ENCODE assay signal across 8 cellular contexts in genomic region chr5:88660326-88660946, GRCh38.
A peak's percentile ranks its signal among the peaks of the same experiment; 100 is the strongest.
DNase-seq lines count a peak whose midpoint lies in the region; ATAC-seq, FAIRE-seq and TF ChIP-seq lines count a peak whose summit lies in the region.

No MANE protein-coding gene starts in this region.

- BruUV-seq in endothelial cell of umbilical vein (replicated peaks; lab: Mats Ljungman, UMichigan) = no TSS peak

- H3K9ac ChIP-seq in BLaER1 (no peak overlapping the region), endothelial cell of umbilical vein (replicated peaks; ENCODE audit: extremely low read depth, insufficient read depth, low read length) (no peak overlapping the region)

- no peak overlapping the region for H2AFZ ChIP-seq in endothelial cell of umbilical vein (ENCODE audit: low read depth, low read length)

- no peaks in the 10 kb centered on the region for H3K79me2 ChIP-seq in endothelial cell of umbilical vein (ENCODE audit: control insufficient read depth, insufficient read depth, low read length)

- H3K4me3 ChIP-seq in BLaER1 (peak overlapping the region; percentile 64), endothelial cell of umbilical vein (replicated peaks in 1 of 3; ENCODE audit: insufficient read depth in 1 of 3, low read depth in 1 of 3, low read length in 3 of 3) (peak overlapping the region in 2 of 3 experiments; percentile 19 to 31)

- H3K27me3 ChIP-seq in BLaER1 (peaks cover 70% of the 10 kb centered on the region), endothelial cell of umbilical vein (ENCODE audit: control insufficient read depth in 2 of 2, insufficient read depth in 2 of 2, low read length in 2 of 2) (peaks cover 53 to 94% of the 10 kb centered on the region in 2 experiments)

- in situ Hi-C loops in KBM-7 (cut with MboI; ENCODE audit: low pct_unique_long_range_greater_than_20kb, low sequenced_read_pairs) = no loop called here

- no peaks in the 10 kb centered on the region for H3K36me3 ChIP-seq in BLaER1
- H3K36me3 ChIP-seq in endothelial cell of umbilical vein (ENCODE audit: control insufficient read depth in 2 of 2, extremely low read depth in 1 of 2, insufficient read depth in 2 of 2, low read length in 2 of 2) = no peaks in the 10 kb centered on the region

- H3K4me3 Mint-ChIP-seq in progenitor cell of endocrine pancreas (ENCODE audit: low read depth) = peak overlapping the region; percentile 65

- no peaks in the 10 kb centered on the region for H3K9me3 Mint-ChIP-seq in progenitor cell of endocrine pancreas (ENCODE audit: low read depth)

- FAIRE-seq in RCC 7860 (lab: Jason Lieb, UNC) (peak; percentile 46), endothelial cell of umbilical vein (lab: Jason Lieb, UNC) (no peak)

- no peaks in the 10 kb centered on the region for H3K9me1 ChIP-seq in endothelial cell of umbilical vein (replicated peaks; ENCODE audit: control insufficient read depth, extremely low read depth, insufficient read depth, low read length)

- H3K27ac ChIP-seq in BLaER1 = no peak overlapping the region
- no peak overlapping the region for H3K27ac ChIP-seq in endothelial cell of umbilical vein (ENCODE audit: insufficient read depth, low read depth, low read length)

- no peaks in the 10 kb centered on the region for H3K36me3 Mint-ChIP-seq in progenitor cell of endocrine pancreas (ENCODE audit: insufficient read depth)

- peaks cover 78% of the 10 kb centered on the region for H3K27me3 Mint-ChIP-seq in progenitor cell of endocrine pancreas

- H3K9me3 ChIP-seq in BLaER1 (peaks cover 4% of the 10 kb centered on the region; the same call in 1 of the 2 replicates), endothelial cell of umbilical vein (replicated peaks; ENCODE audit: control insufficient read depth, insufficient read depth, low read length) (no peaks in the 10 kb centered on the region)

- ATAC-seq in GM18870 (IDR thresholded peaks at IDR 0.05; ENCODE audit: unreplicated experiment) (peak; percentile 26), HG03095 (IDR thresholded peaks at IDR 0.05; ENCODE audit: unreplicated experiment) (peak; percentile 17)

- POLR2A ChIA-PET in endothelial cell of umbilical vein (lab: Charles Lee) = no interaction called here

- peaks cover 10% of the 10 kb centered on the region for H3K4me1 Mint-ChIP-seq in progenitor cell of endocrine pancreas (ENCODE audit: low read depth)

- H3K27ac Mint-ChIP-seq in progenitor cell of endocrine pancreas = no peak overlapping the region

- peaks cover 12% of the 10 kb centered on the region for H3K4me1 ChIP-seq in BLaER1
- peaks cover 5% of the 10 kb centered on the region for H3K4me1 ChIP-seq in endothelial cell of umbilical vein (ENCODE audit: control insufficient read depth, extremely low read depth, insufficient read depth, low read length)

- TF ChIP-seq POLR2A in endothelial cell of umbilical vein (IDR thresholded peaks at IDR 0.05; ENCODE audit: low read depth, low read length) = no peak

- H4K20me1 ChIP-seq in BLaER1 (peaks cover 53% of the 10 kb centered on the region), endothelial cell of umbilical vein (replicated peaks; ENCODE audit: control insufficient read depth, extremely low read depth, insufficient read depth, low read length) (no peaks in the 10 kb centered on the region)

- CTCF ChIA-PET in endothelial cell of umbilical vein (lab: Charles Lee) = interaction anchor here (0.7 to 4.0 kb wide), 5 partner anchors 20 to 879 kb away, joined by 3 to 27 read pairs (median 3); no protein-coding TSS in a partner anchor

- H3K4me2 ChIP-seq in BLaER1 (peak overlapping the region; percentile 88), endothelial cell of umbilical vein (ENCODE audit: insufficient read depth, low read length) (peak overlapping the region; percentile 69)

- intact Hi-C loops in endothelial cell of umbilical vein (cut with micrococcal nuclease) = no loop called here

- dilution Hi-C loops in endothelial cell of umbilical vein (cut with MboI; ENCODE audit: extremely low pct_ligation_motif_present, low sequenced_read_pairs) = no loop called here

- DNase-seq in RCC 7860 (ENCODE audit: low spot score) (peak; percentile 80), endothelial cell of umbilical vein (ENCODE audit: low read depth, low spot score) (no peak), progenitor cell of endocrine pancreas (ENCODE audit: low spot score, unreplicated experiment) (no peak), KBM-7 (no peak)
- DNase-seq in stimulated activated CD4-positive, alpha-beta T cell treated with anti-CD3 and anti-CD28 coated beads, Interleukin-12 subunit alpha, Interleukin-12 subunit beta, amount 100 ng/mL, for 4 hours = no peak

- TF ChIP-seq CTCF in endothelial cell of umbilical vein (IDR thresholded peaks at IDR 0.05; ENCODE audit: extremely low read depth in 1 of 2, insufficient read depth in 1 of 2, low read depth in 1 of 2, low read length in 2 of 2) (no peak), progenitor cell of endocrine pancreas (IDR thresholded peaks at IDR 0.05; ENCODE audit: unreplicated experiment) (no peak)

TF ChIP-seq in endothelial cell of umbilical vein, 7 proteins besides CTCF, POLR2A, EP300 and RAD21:
- TF ChIP-seq GATA2 (IDR thresholded peaks at IDR 0.05; ENCODE audit: insufficient read depth, insufficient read length, low read depth, low read length) = no peak
- no peak for TF ChIP-seq MYC (IDR thresholded peaks at IDR 0.05; ENCODE audit: low read depth, low read length)
- TF ChIP-seq JUN (IDR thresholded peaks at IDR 0.05; ENCODE audit: borderline replicate concordance, insufficient read depth, insufficient read length, low read depth) = no peak
- no peak for TF ChIP-seq FOS (IDR thresholded peaks at IDR 0.05; ENCODE audit: borderline replicate concordance, insufficient read depth, low read length)
- TF ChIP-seq MAX (IDR thresholded peaks at IDR 0.05; ENCODE audit: insufficient read depth, insufficient read length) = no peak
- no peak for TF ChIP-seq POLR2AphosphoS5 (IDR thresholded peaks at IDR 0.05; ENCODE audit: insufficient read depth, low read depth, low read length)
- TF ChIP-seq EZH2 (IDR thresholded peaks at IDR 0.05; ENCODE audit: borderline replicate concordance, low read depth, low read length, severe bottlenecking) = no peak
TF ChIP-seq in endothelial cell of umbilical vein: peak in this region for 0.
